10 cellular contexts compared by ENCODE assay signal in genomic region chr18:66687635-66688034, GRCh38.
"Had no signal": no experiment of that assay in that cellular context is flagged by ENCODE, and none has a peak within 500 bp of the region (broad histone marks: within the 10 kb centered on the region; RNA-seq: fewer than 3 reads in every experiment).

No MANE protein-coding gene starts in this region.

- ATAC-seq: HCT116 had no signal

- FAIRE-seq: HTR-8/SVneo had no signal

- H3K36me3 Mint-ChIP-seq: IgD-negative memory B cell had no signal

- H3K27me3 Mint-ChIP-seq: IgD-negative memory B cell had no signal

- H3K27ac ChIP-seq: GM23248, KMS-11 had no signal

- H3K27ac Mint-ChIP-seq: IgD-negative memory B cell had no signal

- DNase-seq: GM23248, GOT3, H7, Karpas-422, KBM-7 had no signal

- H3K9me3 ChIP-seq: HAP-1 had no signal

- H3K9ac ChIP-seq: GM23248, KMS-11 had no signal

- H3K4me1 Mint-ChIP-seq: IgD-negative memory B cell had no signal

- H3K36me3 ChIP-seq: HAP-1 had no signal

- H3K4me3 ChIP-seq: GM23248, HAP-1 had no signal

- H3K4me3 Mint-ChIP-seq: IgD-negative memory B cell had no signal
